15 cellular contexts compared by ENCODE assay signal in the genomic region with DNA sequence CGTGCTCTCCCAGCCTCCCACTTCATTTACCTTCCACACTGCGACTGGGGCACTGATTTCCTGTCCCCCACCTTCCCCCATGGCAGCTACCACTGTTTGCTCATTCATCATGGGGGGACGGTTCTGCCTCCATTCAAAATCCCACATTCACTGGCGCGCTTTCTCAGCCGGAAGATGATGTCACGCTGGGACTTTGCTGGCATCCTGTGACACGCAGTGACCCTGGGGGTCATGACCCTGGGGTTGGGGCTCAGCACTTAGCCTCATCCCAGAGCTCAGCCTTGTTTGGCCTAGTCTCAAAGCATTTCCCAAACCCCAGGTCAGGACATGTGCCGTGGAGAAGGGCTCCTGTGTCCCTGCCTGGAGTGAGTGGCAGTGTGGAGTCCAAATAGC. TPM values are rescaled to one million over a fixed set of nuclear protein-coding genes. Genes with fewer than 3 reads are reported as not detected.
DNase-seq lines count a peak whose midpoint lies in the region; ATAC-seq and TF ChIP-seq lines count a peak whose summit lies in the region.
"Had no signal": no experiment of that assay in that cellular context is flagged by ENCODE, and none has a peak within 500 bp of the region (broad histone marks: within the 10 kb centered on the region; RNA-seq: fewer than 3 reads in every experiment).

No MANE protein-coding gene starts in this region.

- H4K20me1 ChIP-seq in osteoblast (ENCODE audit: insufficient read depth, low read length) = no peaks in the 10 kb centered on the region

- no peaks in the 10 kb centered on the region for H3K4me1 ChIP-seq in osteoblast (ENCODE audit: insufficient read depth, low read length)

- TF ChIP-seq CTCF in osteoblast (IDR thresholded peaks at IDR 0.05; ENCODE audit: extremely low read depth, low read depth, low read length) = no peak

- no peak for DNase-seq in natural killer cell treated with Interleukin-12 subunit alpha and Interleukin-12 subunit beta and Interleukin-15 and Interleukin-18, amount 100 ng/mL, for 72 hours (ENCODE audit: low spot score)
- DNase-seq in osteoblast (ENCODE audit: insufficient read length, low spot score, missing footprints) = peak; percentile 17
- no peak for DNase-seq in NCI-H748 treated with DMSO at 0.1 percent for 48 hours (lab: John Stamatoyannopoulos, UW)
- DNase-seq in stimulated activated CD4-positive, alpha-beta T cell treated with anti-CD3 and anti-CD28 coated beads, Interleukin-1b, Interleukin-23, amount 100 ng/mL, for 48 hours = no peak
- DNase-seq in T-helper 9 cell = no peak
- DNase-seq in DMS 273 treated with DMSO at 0.1 percent for 48 hours (lab: John Stamatoyannopoulos, UW) = no peak
- DNase-seq: CD4-positive, alpha-beta memory T cell; GF-D8; GM23248; H7; IMR-90 had no signal

- no peaks in the 10 kb centered on the region for H3K27me3 ChIP-seq in osteoblast (ENCODE audit: insufficient read depth, low read length)

- no peaks in the 10 kb centered on the region for H3K79me2 ChIP-seq in osteoblast (ENCODE audit: insufficient read depth, low read length)

- no peak overlapping the region for H3K4me3 Mint-ChIP-seq in dendritic cell treated with granulocyte-macrophage colony-stimulating factor and Interleukin-4, amounts not matched to agents 40 ng/mL and 50 ng/mL, for 4 days
- no peak overlapping the region for H3K4me3 Mint-ChIP-seq in natural killer cell treated with Interleukin-12 subunit alpha and Interleukin-12 subunit beta and Interleukin-15 and Interleukin-18, amount 100 ng/mL, for 72 hours
- H3K4me3 Mint-ChIP-seq: B cell; CD4-positive, alpha-beta memory T cell had no signal

- H3K4me2 ChIP-seq in osteoblast (ENCODE audit: insufficient read depth, low read length) = no peak overlapping the region

- H3K36me3 Mint-ChIP-seq in dendritic cell treated with granulocyte-macrophage colony-stimulating factor and Interleukin-4, amounts not matched to agents 40 ng/mL and 50 ng/mL, for 4 days (ENCODE audit: low read depth) = peaks cover 100% of the 10 kb centered on the region
- no peaks in the 10 kb centered on the region for H3K36me3 Mint-ChIP-seq in natural killer cell treated with Interleukin-12 subunit alpha and Interleukin-12 subunit beta and Interleukin-15 and Interleukin-18, amount 100 ng/mL, for 72 hours

- intact Hi-C loops in dendritic cell treated with granulocyte-macrophage colony-stimulating factor and Interleukin-4, amounts not matched to agents 40 ng/mL and 50 ng/mL, for 4 days (cut with micrococcal nuclease) = no loop called here

- no peak overlapping the region for H2AFZ ChIP-seq in osteoblast (ENCODE audit: low read length)
- H2AFZ ChIP-seq: GM23248 had no signal

- peaks cover 18% of the 10 kb centered on the region for H3K4me1 Mint-ChIP-seq in dendritic cell treated with granulocyte-macrophage colony-stimulating factor and Interleukin-4, amounts not matched to agents 40 ng/mL and 50 ng/mL, for 4 days (ENCODE audit: low read depth)
- H3K4me1 Mint-ChIP-seq in natural killer cell treated with Interleukin-12 subunit alpha and Interleukin-12 subunit beta and Interleukin-15 and Interleukin-18, amount 100 ng/mL, for 72 hours (ENCODE audit: low read depth in 2 of 2) = peaks cover 28 to 35% of the 10 kb centered on the region in 2 donors
- H3K4me1 Mint-ChIP-seq: B cell had no signal

- no peak overlapping the region for H3K4me3 ChIP-seq in osteoblast (ENCODE audit: insufficient read depth, low read length)
- H3K4me3 ChIP-seq: GM23248 had no signal

- no peaks in the 10 kb centered on the region for H3K36me3 ChIP-seq in osteoblast (ENCODE audit: insufficient read depth, low read length)

- peak overlapping the region; percentile 38 for H3K27ac Mint-ChIP-seq in dendritic cell treated with granulocyte-macrophage colony-stimulating factor and Interleukin-4, amounts not matched to agents 40 ng/mL and 50 ng/mL, for 4 days
- H3K27ac Mint-ChIP-seq in natural killer cell treated with Interleukin-12 subunit alpha and Interleukin-12 subunit beta and Interleukin-15 and Interleukin-18, amount 100 ng/mL, for 72 hours = peak overlapping the region; percentile 69 to 78
- H3K27ac Mint-ChIP-seq: B cell had no signal

- H3K27ac ChIP-seq in osteoblast (ENCODE audit: low read depth, low read length) = no peak overlapping the region
- H3K27ac ChIP-seq: C4-2B, GM23248 had no signal

- H3K27me3 Mint-ChIP-seq in dendritic cell treated with granulocyte-macrophage colony-stimulating factor and Interleukin-4, amounts not matched to agents 40 ng/mL and 50 ng/mL, for 4 days = no peaks in the 10 kb centered on the region
- no peaks in the 10 kb centered on the region for H3K27me3 Mint-ChIP-seq in natural killer cell treated with Interleukin-12 subunit alpha and Interleukin-12 subunit beta and Interleukin-15 and Interleukin-18, amount 100 ng/mL, for 72 hours
- H3K27me3 Mint-ChIP-seq: B cell; CD4-positive, alpha-beta memory T cell had no signal

- no peaks in the 10 kb centered on the region for H3K9me3 ChIP-seq in osteoblast (ENCODE audit: low read depth, low read length)

- no peak for ATAC-seq in natural killer cell treated with Interleukin-12 subunit alpha and Interleukin-12 subunit beta and Interleukin-15 and Interleukin-18, amount 100 ng/mL, for 72 hours

- no peaks in the 10 kb centered on the region for H3K9me3 Mint-ChIP-seq in dendritic cell treated with granulocyte-macrophage colony-stimulating factor and Interleukin-4, amounts not matched to agents 40 ng/mL and 50 ng/mL, for 4 days
- H3K9me3 Mint-ChIP-seq in natural killer cell treated with Interleukin-12 subunit alpha and Interleukin-12 subunit beta and Interleukin-15 and Interleukin-18, amount 100 ng/mL, for 72 hours = no peaks in the 10 kb centered on the region
- H3K9me3 Mint-ChIP-seq: CD4-positive, alpha-beta memory T cell had no signal

TF ChIP-seq in PFSK-1, 5 proteins besides CTCF, POLR2A, EP300 and RAD21:
- TF ChIP-seq SIN3A (IDR thresholded peaks at IDR 0.05; ENCODE audit: borderline replicate concordance, insufficient read depth, low read length) (no peak), FOXP2 (optimal IDR thresholded peaks at IDR 0.05; ENCODE audit: borderline replicate concordance, extremely low read depth, extremely low read length, insufficient read depth) (peak; percentile 12)

RNA-seq across cellular contexts. Expression of gene KCNAB2, which starts 0.6 kb away (rescaled TPM):
- polyA plus RNA-seq in PFSK-1 (2012; ENCODE audit: insufficient read length, low read depth) = 12.8 TPM
- total RNA-seq in natural killer cell treated with Interleukin-12 subunit alpha and Interleukin-12 subunit beta and Interleukin-15 and Interleukin-18, amount 100 ng/mL, for 72 hours = 100 to 1,000 TPM; 157 to 360 TPM
- total RNA-seq in osteoblast = 5.0 and 5.8 TPM in 2 replicates

RNA-seq across cellular contexts. Expression of gene NPHP4, which starts 52.9 kb away (rescaled TPM):
- polyA plus RNA-seq in PFSK-1 (2012; ENCODE audit: insufficient read length, low read depth) = 13.4 TPM
- total RNA-seq in natural killer cell treated with Interleukin-12 subunit alpha and Interleukin-12 subunit beta and Interleukin-15 and Interleukin-18, amount 100 ng/mL, for 72 hours = 10 to 100 TPM; 27.6 to 58.5 TPM
- 6.5 and 8.0 TPM in 2 replicates for total RNA-seq in osteoblast

Comparison
In these comparisons a context has a peak if more than half of its experiments do, and no peak if none do; other contexts are left out.
1. RNA of gene KCNAB2, which starts 0.6 kb away (total RNA-seq): 157 to 360 TPM in natural killer cell treated with Interleukin-12 subunit alpha and Interleukin-12 subunit beta and Interleukin-15 and Interleukin-18, amount 100 ng/mL, for 72 hours; 5.0 to 5.8 TPM in osteoblast; every median in the first group is over 10 times any median in the second.